ENCODE assay signal across 8 cellular contexts in genomic region chr6:158230967-158231550, GRCh38.
A peak's percentile ranks its signal among the peaks of the same experiment; 100 is the strongest.
DNase-seq lines count a peak whose midpoint lies in the region; ATAC-seq and TF ChIP-seq lines count a peak whose summit lies in the region.

No MANE protein-coding gene starts in this region.

- H3F3A ChIP-seq in MM.1S (ENCODE audit: insufficient read depth, low read length), result no peaks in the 10 kb centered on the region
- peaks cover 3% of the 10 kb centered on the region for H3F3A ChIP-seq in neural cell (ENCODE audit: insufficient read depth, low read length, poor library complexity, severe bottlenecking)

- H4K20me1 ChIP-seq in MM.1S (ENCODE audit: insufficient read depth, low read length), result no peaks in the 10 kb centered on the region
- H4K20me1 ChIP-seq in neural cell (ENCODE audit: insufficient read depth), result no peaks in the 10 kb centered on the region

- no peak for DNase-seq in BJ (ENCODE audit: low read depth)
- no peak for DNase-seq in MM.1S
- DNase-seq in medulla oblongata (ENCODE audit: extremely low spot score), result no peak
- DNase-seq in NCI-H774 (lab: John Stamatoyannopoulos, UW), result no peak

- TF ChIP-seq RAD21 in neural cell (conservative IDR thresholded peaks at IDR 0.05), result no peak

- CTCF ChIA-PET in BJ (lab: Yijun Ruan, JAX), result interaction anchor here (0.6 to 1.0 kb wide), 4 partner anchors 10 to 460 kb away, joined by 3 to 4 read pairs (median 4); no protein-coding TSS in a partner anchor

- POLR2A ChIA-PET in BJ (lab: Charles Lee), result no interaction called here

- ATAC-seq in HG02588 (IDR thresholded peaks at IDR 0.05; ENCODE audit: unreplicated experiment) (no peak), HG02852 (IDR thresholded peaks at IDR 0.05; ENCODE audit: unreplicated experiment) (no peak)

- H3K9me3 ChIP-seq in MM.1S (replicated peaks; ENCODE audit: insufficient read depth, low read length), result no peaks in the 10 kb centered on the region
- H3K9me3 ChIP-seq in duodenal mucosa (ENCODE audit: control insufficient read depth in 1 of 2, low read length in 2 of 2), result no peaks in the 10 kb centered on the region
- no peaks in the 10 kb centered on the region for H3K9me3 ChIP-seq in neural cell (ENCODE audit: low read length)

- H3K4me1 ChIP-seq in MM.1S (ENCODE audit: low read length) (no peaks in the 10 kb centered on the region), duodenal mucosa (ENCODE audit: control insufficient read depth in 1 of 2, insufficient read depth in 2 of 2, low read length in 2 of 2) (peaks cover 24 to 31% of the 10 kb centered on the region in 2 donors)

- H3K4me2 ChIP-seq in MM.1S (ENCODE audit: low read depth, low read length) (peak overlapping the region; percentile 63), neural cell (ENCODE audit: low read length) (peak overlapping the region; percentile 89)

- H2AFZ ChIP-seq in MM.1S (ENCODE audit: low read length) (peak overlapping the region; percentile 80), neural cell (ENCODE audit: low read depth, low read length) (no peak overlapping the region)

- TF ChIP-seq CTCF in BJ (IDR thresholded peaks at IDR 0.05; ENCODE audit: insufficient read depth, low read depth, low read length) (no peak), MM.1S (IDR thresholded peaks at IDR 0.05; ENCODE audit: low read length) (no peak), neural cell (IDR thresholded peaks at IDR 0.05; ENCODE audit: poor library complexity, severe bottlenecking) (no peak)

- no peaks in the 10 kb centered on the region for H3K27me3 ChIP-seq in BJ (ENCODE audit: control insufficient read depth, insufficient read depth, low read length)
- no peaks in the 10 kb centered on the region for H3K27me3 ChIP-seq in MM.1S (replicated peaks; ENCODE audit: insufficient read depth, low read length)
- no peaks in the 10 kb centered on the region for H3K27me3 ChIP-seq in duodenal mucosa (ENCODE audit: control insufficient read depth in 1 of 2, insufficient read depth in 2 of 2, low read length in 2 of 2)
- H3K27me3 ChIP-seq in neural cell (ENCODE audit: insufficient read depth, low read depth, low read length), result no peaks in the 10 kb centered on the region

- peak overlapping the region; percentile 57 for H3K4me3 ChIP-seq in BJ (ENCODE audit: low read depth, low read length)
- H3K4me3 ChIP-seq in MM.1S (ENCODE audit: low read length), result peak overlapping the region; percentile 60
- H3K4me3 ChIP-seq in duodenal mucosa (ENCODE audit: low read depth in 1 of 2, low read length in 2 of 2), result peak overlapping the region; percentile 84 to 86
- peak overlapping the region; percentile 86 for H3K4me3 ChIP-seq in neural cell (ENCODE audit: low read length)

- no peak for TF ChIP-seq EP300 in neural cell (conservative IDR thresholded peaks at IDR 0.05; ENCODE audit: poor library complexity, severe bottlenecking)

- H3K79me2 ChIP-seq in MM.1S (ENCODE audit: low read length), result peaks cover 30% of the 10 kb centered on the region
- peaks cover 33% of the 10 kb centered on the region for H3K79me2 ChIP-seq in neural cell (replicated peaks; ENCODE audit: insufficient read depth, low read length)

- H3K9me2 ChIP-seq in MM.1S (replicated peaks; ENCODE audit: insufficient read depth, low read length), result no peaks in the 10 kb centered on the region
- no peaks in the 10 kb centered on the region for H3K9me2 ChIP-seq in neural cell (ENCODE audit: insufficient read depth, low read length)

- H3K36me3 ChIP-seq in BJ (ENCODE audit: control insufficient read depth, insufficient read depth, low read length), result no peaks in the 10 kb centered on the region
- no peaks in the 10 kb centered on the region for H3K36me3 ChIP-seq in MM.1S (replicated peaks; ENCODE audit: insufficient read depth, low read length)
- H3K36me3 ChIP-seq in duodenal mucosa (ENCODE audit: control insufficient read depth in 1 of 2, insufficient read depth in 2 of 2, low read length in 2 of 2), result no peaks in the 10 kb centered on the region
- H3K36me3 ChIP-seq in neural cell (ENCODE audit: insufficient read depth, low read length), result no peaks in the 10 kb centered on the region

- no peak overlapping the region for H3K27ac ChIP-seq in MM.1S (ENCODE audit: low read length)
- H3K27ac ChIP-seq in duodenal mucosa (ENCODE audit: low read depth, low read length), result no peak overlapping the region
- H3K27ac ChIP-seq in neural cell (ENCODE audit: low read length), result peak overlapping the region; percentile 68

- H3K9ac ChIP-seq in MM.1S (ENCODE audit: low read length) (peak overlapping the region; percentile 50; the same call in 1 of the 2 replicates), duodenal mucosa (ENCODE audit: low read depth in 1 of 2, low read length in 2 of 2) (peak overlapping the region; percentile 76 to 80), neural cell (ENCODE audit: low read length) (peak overlapping the region; percentile 72)

TF ChIP-seq in neural cell, 6 proteins besides CTCF, POLR2A, EP300 and RAD21:
- TF ChIP-seq SMC3 (conservative IDR thresholded peaks at IDR 0.05; ENCODE audit: poor library complexity), result no peak
- no peak for TF ChIP-seq TAF1 (IDR thresholded peaks at IDR 0.05; ENCODE audit: low read depth)
- TF ChIP-seq EZH2 (IDR thresholded peaks at IDR 0.05; ENCODE audit: borderline replicate concordance, insufficient read depth, low read length, poor library complexity, severe bottlenecking), result no peak
- no peak for TF ChIP-seq MXI1 (conservative IDR thresholded peaks at IDR 0.05; ENCODE audit: poor library complexity, severe bottlenecking)
- TF ChIP-seq POLR2AphosphoS5 (IDR thresholded peaks at IDR 0.05), result no peak
- no peak for TF ChIP-seq REST (IDR thresholded peaks at IDR 0.05; ENCODE audit: borderline replicate concordance)
